8 cellular contexts compared by ENCODE assay signal in the genomic region with DNA sequence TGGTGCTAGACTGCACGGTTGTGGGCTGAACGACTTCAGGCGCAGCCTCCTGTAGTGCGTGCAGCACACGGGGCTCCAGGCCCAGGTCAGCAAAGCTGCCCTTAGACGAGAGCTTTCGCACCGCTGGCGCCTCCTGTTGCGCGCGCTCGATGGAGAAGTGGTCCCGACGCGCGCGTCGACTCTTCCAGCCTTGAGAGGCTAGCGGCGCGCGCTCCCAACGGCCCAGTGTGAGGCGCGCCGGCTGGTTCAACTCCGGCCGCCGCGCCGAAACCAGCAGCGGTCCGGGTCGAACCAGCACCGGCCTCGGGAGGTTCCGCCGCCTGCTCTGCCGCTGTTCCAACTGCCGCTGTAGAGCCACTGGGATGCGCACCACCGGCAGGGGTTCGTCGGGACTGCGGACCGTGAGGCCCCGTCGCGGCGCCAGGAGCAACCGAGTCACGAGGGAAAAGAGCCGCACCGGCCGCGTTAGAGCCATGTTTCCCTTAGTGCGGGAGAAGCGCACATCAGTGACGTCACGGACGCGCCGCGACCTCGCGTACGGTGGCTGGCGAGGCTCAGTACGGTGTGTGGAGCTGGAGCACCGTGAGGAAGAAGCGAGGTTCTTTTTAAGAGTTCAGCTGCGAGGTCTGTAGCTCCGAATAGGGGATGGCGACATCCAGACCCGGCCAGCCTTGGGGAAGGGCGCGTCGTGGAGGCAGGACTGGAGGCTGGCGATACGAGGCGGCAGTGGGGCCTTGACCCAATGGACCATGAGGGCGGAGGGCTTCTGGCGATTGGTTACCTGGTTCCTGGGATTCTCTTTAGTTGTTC. TPM values are rescaled to one million over a fixed set of nuclear protein-coding genes. Genes with fewer than 3 reads are reported as not detected.
DNase-seq lines count a peak whose midpoint lies in the region; ATAC-seq and TF ChIP-seq lines count a peak whose summit lies in the region.

A gene with protein sequence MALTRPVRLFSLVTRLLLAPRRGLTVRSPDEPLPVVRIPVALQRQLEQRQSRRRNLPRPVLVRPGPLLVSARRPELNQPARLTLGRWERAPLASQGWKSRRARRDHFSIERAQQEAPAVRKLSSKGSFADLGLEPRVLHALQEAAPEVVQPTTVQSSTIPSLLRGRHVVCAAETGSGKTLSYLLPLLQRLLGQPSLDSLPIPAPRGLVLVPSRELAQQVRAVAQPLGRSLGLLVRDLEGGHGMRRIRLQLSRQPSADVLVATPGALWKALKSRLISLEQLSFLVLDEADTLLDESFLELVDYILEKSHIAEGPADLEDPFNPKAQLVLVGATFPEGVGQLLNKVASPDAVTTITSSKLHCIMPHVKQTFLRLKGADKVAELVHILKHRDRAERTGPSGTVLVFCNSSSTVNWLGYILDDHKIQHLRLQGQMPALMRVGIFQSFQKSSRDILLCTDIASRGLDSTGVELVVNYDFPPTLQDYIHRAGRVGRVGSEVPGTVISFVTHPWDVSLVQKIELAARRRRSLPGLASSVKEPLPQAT (minus strand): TSS at position 505 of the 810 bp plus-strand sequence. CDS start 30 bp downstream, at position 475.
A gene (plus strand): TSS at position 557 of the 810 bp plus-strand sequence. CDS start 14,740 bp downstream, outside the sequence.

- intact Hi-C loops in spleen (cut with DNase I; ENCODE audit: low total_unique reads): no loop called here

- peak within 1 kb of the TSS; percentile 91 to 100 (median 100) for H3K4me3 ChIP-seq in spleen

- peak in 3 of 11 experiments; percentile 15 to 35 (median 18) for TF ChIP-seq CTCF in spleen (IDR thresholded peaks at IDR 0.05 in 8 of 11, conservative IDR thresholded peaks at IDR 0.05 in 3 of 11)

- TF ChIP-seq POLR2A in spleen (IDR thresholded peaks at IDR 0.05): peak in 1 of 3 donors; percentile 46

- no peaks in the 10 kb centered on the region for H3K9me3 ChIP-seq in spleen

- no peaks in the 10 kb centered on the region for H3K27me3 ChIP-seq in spleen (replicated peaks in 1 of 7)

- WGBS in spleen, 5 donors: 0 to 1% (median 0%) methylated on average over 41 to 84 of the region's 84 CpGs

- H3K27ac ChIP-seq in caudate nucleus (ENCODE audit: low read depth, low read length) (peak within 1 kb of the TSS; percentile 71), spleen (peak within 1 kb of the TSS; percentile 79 to 94 (median 89))

- H3K36me3 ChIP-seq in spleen: peaks cover 0 to 38% (median 7%) of the 10 kb centered on the region in 6 donors

- DNase-seq in AG08395 (ENCODE audit: low spot score): peak; percentile 91
- DNase-seq in NCI-H446 treated with DMSO at 0.1 percent for 48 hours (lab: John Stamatoyannopoulos, UW): peak; percentile 57
- DNase-seq in activated CD4-positive, CD25-positive, alpha-beta regulatory T cell treated with anti-CD3 and anti-CD28 coated beads, Interleukin-2, amount 50 U/mL, for 16 hours (ENCODE audit: low read depth, low spot score): peak; percentile 93
- peak; percentile 27 to 93 (median 83) for DNase-seq in caudate nucleus (lab: John Stamatoyannopoulos, UW)
- DNase-seq in iris pigment epithelial cell (ENCODE audit: low read depth): peak; percentile 94
- DNase-seq in spleen: peak; percentile 98

- peak; percentile 80 for ATAC-seq in GM18907 (IDR thresholded peaks at IDR 0.05; ENCODE audit: unreplicated experiment)
- peak; percentile 82 for ATAC-seq in HG03196 (IDR thresholded peaks at IDR 0.05; ENCODE audit: unreplicated experiment)

- H3K4me1 ChIP-seq in spleen: peaks cover 25 to 49% (median 31%) of the 10 kb centered on the region in 6 donors

RNA-seq across cellular contexts. Expression of the first gene that starts in this region (rescaled TPM):
- 10 to 100 TPM in 5 of 7 donors, 1 to 10 TPM in 2; 8.6 to 12.7 (median 10.3) TPM for total RNA-seq in spleen
- 10 to 100 TPM; 15.8 to 19.0 (median 17.6) TPM for polyA plus RNA-seq in spleen

RNA-seq across cellular contexts. Expression of the second gene that starts in this region (rescaled TPM):
- 10 to 100 TPM; 22.3 to 31.7 (median 27.6) TPM for total RNA-seq in spleen
- polyA plus RNA-seq in spleen: 10 to 100 TPM; 17.4 to 28.8 (median 25.2) TPM

Comparison
In these comparisons a context has a peak if more than half of its experiments do, and no peak if none do; other contexts are left out.
1. Peak in every context shown above with its lines: DNase-seq, ATAC-seq, H3K4me3 ChIP-seq and H3K27ac ChIP-seq.